ENCODE assay signal across 16 cellular contexts in the genomic region with DNA sequence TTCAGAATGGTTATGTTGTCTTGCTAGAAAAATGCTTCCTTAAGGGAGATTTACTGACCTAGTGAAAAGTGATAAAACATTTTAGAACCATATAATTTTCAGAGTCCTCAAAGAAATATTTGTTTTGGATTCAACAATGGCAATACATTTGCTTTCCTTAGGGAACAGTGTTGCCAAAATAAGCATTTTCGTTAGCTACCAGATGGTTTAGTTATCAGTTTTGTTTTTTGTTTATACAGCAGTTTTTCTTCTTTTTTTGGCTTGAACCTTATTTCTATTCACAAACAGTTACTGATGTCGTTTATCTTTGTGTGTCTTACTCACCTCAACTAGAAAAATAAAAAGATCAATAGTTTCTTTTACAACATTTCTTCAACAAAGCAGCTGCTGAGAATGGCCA. TPM values are rescaled to one million over a fixed set of nuclear protein-coding genes. Genes with fewer than 3 reads are reported as not detected.
A peak's percentile ranks its signal among the peaks of the same experiment; 100 is the strongest.
DNase-seq lines count a peak whose midpoint lies in the region; ATAC-seq, FAIRE-seq and TF ChIP-seq lines count a peak whose summit lies in the region.
"Had no signal": no experiment of that assay in that cellular context is flagged by ENCODE, and none has a peak within 500 bp of the region (broad histone marks: within the 10 kb centered on the region; RNA-seq: fewer than 3 reads in every experiment).

No MANE protein-coding gene starts in this region.

- no peak for TF ChIP-seq RAD21 in HepG2 (CRISPR knock-in tag; IDR thresholded peaks at IDR 0.05)

- dilution Hi-C loops in endothelial cell of umbilical vein (cut with MboI; ENCODE audit: extremely low pct_ligation_motif_present, low sequenced_read_pairs): no loop called here

- in situ Hi-C loops in HepG2 (cut with HindIII; ENCODE audit: extremely low pct_ligation_motif_present, low pct_unique_long_range_greater_than_20kb): no loop called here

- H3K4me1 ChIP-seq in HEK293 (ENCODE audit: control insufficient read depth, insufficient read depth, low read length) (peaks cover 17% of the 10 kb centered on the region), adipocyte (ENCODE audit: control insufficient read depth, insufficient read depth, low read length) (peaks cover 21% of the 10 kb centered on the region), endothelial cell of umbilical vein (ENCODE audit: control insufficient read depth, extremely low read depth, insufficient read depth, low read length) (peaks cover 3% of the 10 kb centered on the region), HepG2 (ENCODE audit: insufficient read depth, low read length) (no peaks in the 10 kb centered on the region)

- H3K4me3 ChIP-seq in HEK293 (ENCODE audit: low read depth, low read length) (no peak overlapping the region), adipocyte (ENCODE audit: low read length) (no peak overlapping the region), endothelial cell of umbilical vein (replicated peaks in 1 of 3; ENCODE audit: insufficient read depth in 1 of 3, low read depth in 1 of 3, low read length in 3 of 3) (no peak overlapping the region), HepG2 (replicated peaks in 1 of 3; ENCODE audit: insufficient read depth in 1 of 3, low read depth in 2 of 3, low read length in 3 of 3) (no peak overlapping the region)
- H3K4me3 ChIP-seq: GM23248, PC-9 had no signal

- H3K9ac ChIP-seq in adipocyte (ENCODE audit: low read length) (no peak overlapping the region), endothelial cell of umbilical vein (replicated peaks; ENCODE audit: extremely low read depth, insufficient read depth, low read length) (no peak overlapping the region), HepG2 (ENCODE audit: insufficient read depth, low read depth, low read length) (no peak overlapping the region)
- H3K9ac ChIP-seq: GM23248 had no signal

- no peaks in the 10 kb centered on the region for H3K9me1 ChIP-seq in endothelial cell of umbilical vein (replicated peaks; ENCODE audit: control insufficient read depth, extremely low read depth, insufficient read depth, low read length)

- DNase-seq in adipocyte (ENCODE audit: low read depth) (peak; percentile 32), endothelial cell of umbilical vein (ENCODE audit: low read depth, low spot score) (peak; percentile 78), HepG2 (ENCODE audit: low spot score) (no peak), OCI-M1 (lab: John Stamatoyannopoulos, UW) (no peak), NCI-H1694 (lab: John Stamatoyannopoulos, UW) (no peak)
- DNase-seq: EL, GM23248, NCI-H1436 treated with DMSO at 0.1 percent for 48 hours, NCI-H2227 treated with DMSO at 0.1 percent for 48 hours, NCI-H524 treated with DMSO at 0.1 percent for 48 hours, PC-9 had no signal

- TF ChIP-seq CTCF in HEK293 (tag by site-specific recombination; IDR thresholded peaks at IDR 0.05) (no peak), endothelial cell of umbilical vein (IDR thresholded peaks at IDR 0.05; ENCODE audit: extremely low read depth in 1 of 2, insufficient read depth in 1 of 2, low read depth in 1 of 2, low read length in 2 of 2) (no peak), HepG2 (CRISPR knock-in tag; IDR thresholded peaks at IDR 0.05) (no peak)

- H3K27ac ChIP-seq in HEK293 (ENCODE audit: extremely low read depth, low read depth, low read length): no peak overlapping the region
- no peak overlapping the region for H3K27ac ChIP-seq in endothelial cell of umbilical vein (ENCODE audit: insufficient read depth, low read depth, low read length)
- H3K27ac ChIP-seq in HepG2 (ENCODE audit: extremely low read length, insufficient read depth, low read length): no peak overlapping the region
- H3K27ac ChIP-seq: GM23248, PC-9 had no signal

- H3K9me3 ChIP-seq in HEK293 (ENCODE audit: control insufficient read depth, insufficient read depth, low read depth, low read length): no peaks in the 10 kb centered on the region
- H3K9me3 ChIP-seq in adipocyte (ENCODE audit: control insufficient read depth, low read length): no peaks in the 10 kb centered on the region
- H3K9me3 ChIP-seq in endothelial cell of umbilical vein (replicated peaks; ENCODE audit: control insufficient read depth, insufficient read depth, low read length): no peaks in the 10 kb centered on the region
- H3K9me3 ChIP-seq in HepG2 (ENCODE audit: low read length): no peaks in the 10 kb centered on the region

- H3K36me3 ChIP-seq in HEK293 (ENCODE audit: control insufficient read depth in 2 of 2, insufficient read depth in 1 of 2, low read length in 2 of 2): peaks cover 0 to 8% of the 10 kb centered on the region in 2 experiments; a peak in 1 of 3 replicates
- peaks cover 8% of the 10 kb centered on the region for H3K36me3 ChIP-seq in adipocyte (ENCODE audit: control insufficient read depth, insufficient read depth, low read length, severe bottlenecking)
- no peaks in the 10 kb centered on the region for H3K36me3 ChIP-seq in endothelial cell of umbilical vein (ENCODE audit: control insufficient read depth in 2 of 2, extremely low read depth in 1 of 2, insufficient read depth in 2 of 2, low read length in 2 of 2)
- H3K36me3 ChIP-seq in HepG2 (replicated peaks in 1 of 2; ENCODE audit: control insufficient read depth in 1 of 2, insufficient read depth in 2 of 2, low read length in 2 of 2): peaks cover 0 to 8% of the 10 kb centered on the region in 2 experiments; a peak in 1 of 5 replicates

- no peaks in the 10 kb centered on the region for H3K79me2 ChIP-seq in endothelial cell of umbilical vein (ENCODE audit: control insufficient read depth, insufficient read depth, low read length)
- no peaks in the 10 kb centered on the region for H3K79me2 ChIP-seq in HepG2 (ENCODE audit: insufficient read depth, low read length)

- WGBS in HepG2 (ENCODE audit: low lambda C conversion rate): 81% methylated on average over 2 of the region's 2 CpGs

- no peaks in the 10 kb centered on the region for H3K27me3 ChIP-seq in adipocyte (replicated peaks; ENCODE audit: control insufficient read depth, insufficient read depth, low read length)
- no peaks in the 10 kb centered on the region for H3K27me3 ChIP-seq in endothelial cell of umbilical vein (ENCODE audit: control insufficient read depth in 2 of 2, insufficient read depth in 2 of 2, low read length in 2 of 2)
- H3K27me3 ChIP-seq in HepG2 (ENCODE audit: control insufficient read depth in 1 of 2, insufficient read depth in 2 of 2, low read length in 2 of 2): no peaks in the 10 kb centered on the region

- H2AFZ ChIP-seq in endothelial cell of umbilical vein (ENCODE audit: low read depth, low read length) (no peak overlapping the region), HepG2 (ENCODE audit: low read length) (no peak overlapping the region)
- H2AFZ ChIP-seq: GM23248, PC-9 had no signal

- CTCF ChIA-PET in HEK293 (lab: Yijun Ruan, JAX): interaction anchor here (0.6 kb wide), 1 partner anchor 9 kb away, joined by 3 read pairs; no protein-coding TSS in a partner anchor
- CTCF ChIA-PET in endothelial cell of umbilical vein (lab: Charles Lee): interaction anchor here (0.8 kb wide), 1 partner anchor 9 kb away, joined by 3 read pairs; no protein-coding TSS in a partner anchor
- CTCF ChIA-PET in HepG2 (lab: Yijun Ruan, JAX; ENCODE audit: low intra/inter-chr PET ratio, low total read pairs): no interaction called here

- TF ChIP-seq EP300 in HepG2 (IDR thresholded peaks at IDR 0.05; ENCODE audit: low read depth in 2 of 2, low read length in 2 of 2): no peak
- TF ChIP-seq EP300 in HepG2 (CRISPR knock-in tag; IDR thresholded peaks at IDR 0.05; ENCODE audit: borderline replicate concordance): no peak

- FAIRE-seq in endothelial cell of umbilical vein (lab: Jason Lieb, UNC) (no peak), HepG2 (lab: Jason Lieb, UNC) (no peak)
- FAIRE-seq: GM18507 had no signal

- POLR2A ChIA-PET in HEK293 (lab: Yijun Ruan, JAX): no interaction called here
- POLR2A ChIA-PET in endothelial cell of umbilical vein (lab: Charles Lee): no interaction called here
- POLR2A ChIA-PET in HepG2 (lab: Yijun Ruan, JAX): no interaction called here

- intact Hi-C loops in endothelial cell of umbilical vein (cut with micrococcal nuclease): no loop called here
- intact Hi-C loops in HepG2 (cut with micrococcal nuclease; ENCODE audit: unreplicated experiment): no loop called here

- TF ChIP-seq POLR2A in endothelial cell of umbilical vein (IDR thresholded peaks at IDR 0.05; ENCODE audit: low read depth, low read length) (no peak), HepG2 (IDR thresholded peaks at IDR 0.05; ENCODE audit: insufficient read depth in 1 of 2, low read depth in 2 of 2, low read length in 2 of 2) (no peak)

- H4K20me1 ChIP-seq in endothelial cell of umbilical vein (replicated peaks; ENCODE audit: control insufficient read depth, extremely low read depth, insufficient read depth, low read length): no peaks in the 10 kb centered on the region
- H4K20me1 ChIP-seq in HepG2 (ENCODE audit: insufficient read depth, low read length): no peaks in the 10 kb centered on the region

- BruUV-seq in endothelial cell of umbilical vein (replicated peaks; lab: Mats Ljungman, UMichigan) (no TSS peak), HepG2 (replicated peaks; lab: Mats Ljungman, UMichigan) (no TSS peak)

- ATAC-seq in HepG2 (no peak), GM19328 (IDR thresholded peaks at IDR 0.05; ENCODE audit: unreplicated experiment) (no peak), GM18517 (IDR thresholded peaks at IDR 0.05; ENCODE audit: unreplicated experiment) (no peak)
- ATAC-seq: HCT116 had no signal

- H3K4me2 ChIP-seq in endothelial cell of umbilical vein (ENCODE audit: insufficient read depth, low read length) (no peak overlapping the region), HepG2 (ENCODE audit: low read depth, low read length) (no peak overlapping the region)
- H3K4me2 ChIP-seq: PC-9 had no signal

RNA-seq across cellular contexts. Expression of a gene that starts 48.6 kb away (rescaled TPM):
- total RNA-seq in endothelial cell of umbilical vein (69.6 and 73.1 TPM in 2 replicates), HepG2 (2016; rRNA removed; fragmentation: Illumina TruSeq; extraction: Trizol) (39.0 and 39.3 TPM in 2 replicates)
- polyA plus RNA-seq in endothelial cell of umbilical vein (17.9 and 20.3 TPM in 2 replicates), HepG2 (2011; rRNA removed) (18.5 and 22.5 TPM in 2 replicates)
- 22.8 and 28.2 TPM in 2 replicates for polyA plus RNA-seq in endothelial cell of umbilical vein (2011; cell fraction: cytosol; rRNA removed)
- polyA plus RNA-seq in endothelial cell of umbilical vein (2011; cell fraction: nucleus; rRNA removed): 55.9 and 58.8 TPM in 2 replicates
- polyA plus RNA-seq in endothelial cell of umbilical vein (2012): 27.3 and 28.2 TPM in 2 replicates
- polyA minus RNA-seq in endothelial cell of umbilical vein: 135 and 138 TPM in 2 replicates
- 27.5 TPM for polyA minus RNA-seq in endothelial cell of umbilical vein (2011; cell fraction: cytosol; rRNA and poly(A)+ RNA removed)
- 260 and 357 TPM in 2 replicates for polyA minus RNA-seq in endothelial cell of umbilical vein (2011; cell fraction: nucleus; rRNA and poly(A)+ RNA removed)
- total RNA-seq in HepG2 (2016; cell fraction: cytosol; rRNA removed; fragmentation: Illumina TruSeq; extraction: Trizol; ENCODE audit: low read depth): 14.3 and 19.7 TPM in 2 replicates
- total RNA-seq in HepG2 (2016; cell fraction: insoluble cytoplasmic fraction; rRNA removed; fragmentation: Illumina TruSeq; extraction: Trizol): 36.2 and 37.3 TPM in 2 replicates
- total RNA-seq in HepG2 (2016; cell fraction: membrane; rRNA removed; fragmentation: Illumina TruSeq; extraction: Trizol): 16.3 and 16.7 TPM in 2 replicates
- 81.7 and 97.8 TPM in 2 replicates for total RNA-seq in HepG2 (2016; cell fraction: nucleus; rRNA removed; fragmentation: Illumina TruSeq; extraction: Trizol)
- polyA plus RNA-seq in HepG2 (2011; cell fraction: cytosol; rRNA removed): 17.4 and 17.6 TPM in 2 replicates
- 20.8 and 22.3 TPM in 2 replicates for polyA plus RNA-seq in HepG2 (2011; cell fraction: nucleus; rRNA removed)
- 15.6 and 21.6 TPM in 2 replicates for polyA plus RNA-seq in HepG2 (2012)
- 6.5 and 6.8 TPM in 2 replicates for polyA plus RNA-seq in HepG2 (2016; cell fraction: cytosol; fragmentation: Illumina TruSeq; extraction: Trizol; ENCODE audit: low read depth)
- 20.1 and 23.1 TPM in 2 replicates for polyA plus RNA-seq in HepG2 (2016; cell fraction: insoluble cytoplasmic fraction; fragmentation: Illumina TruSeq; extraction: Trizol; ENCODE audit: low read depth)
- polyA plus RNA-seq in HepG2 (2016; cell fraction: membrane; fragmentation: Illumina TruSeq; extraction: Trizol; ENCODE audit: low read depth): 6.3 and 7.1 TPM in 2 replicates
- 11.9 and 13.5 TPM in 2 replicates for polyA plus RNA-seq in HepG2 (2016; cell fraction: nucleus; fragmentation: Illumina TruSeq; extraction: Trizol; ENCODE audit: insufficient read depth, low read depth)
- 58.5 and 59.7 TPM in 2 replicates for polyA minus RNA-seq in HepG2 (2011; rRNA and poly(A)+ RNA removed; ENCODE audit: low replicate concordance)
- 32.6 and 41.7 TPM in 2 replicates for polyA minus RNA-seq in HepG2 (2011; cell fraction: cytosol; rRNA and poly(A)+ RNA removed)
- 256 and 272 TPM in 2 replicates for polyA minus RNA-seq in HepG2 (2011; cell fraction: nucleus; rRNA and poly(A)+ RNA removed)

Comparison
In these comparisons a context has a peak if more than half of its experiments do, and no peak if none do; other contexts are left out.
1. DNase-seq: peak in adipocyte (single experiment) and endothelial cell of umbilical vein (single experiment); none in HepG2 (single experiment), OCI-M1 (single experiment) and NCI-H1694 (single experiment).